In the genomic region with DNA sequence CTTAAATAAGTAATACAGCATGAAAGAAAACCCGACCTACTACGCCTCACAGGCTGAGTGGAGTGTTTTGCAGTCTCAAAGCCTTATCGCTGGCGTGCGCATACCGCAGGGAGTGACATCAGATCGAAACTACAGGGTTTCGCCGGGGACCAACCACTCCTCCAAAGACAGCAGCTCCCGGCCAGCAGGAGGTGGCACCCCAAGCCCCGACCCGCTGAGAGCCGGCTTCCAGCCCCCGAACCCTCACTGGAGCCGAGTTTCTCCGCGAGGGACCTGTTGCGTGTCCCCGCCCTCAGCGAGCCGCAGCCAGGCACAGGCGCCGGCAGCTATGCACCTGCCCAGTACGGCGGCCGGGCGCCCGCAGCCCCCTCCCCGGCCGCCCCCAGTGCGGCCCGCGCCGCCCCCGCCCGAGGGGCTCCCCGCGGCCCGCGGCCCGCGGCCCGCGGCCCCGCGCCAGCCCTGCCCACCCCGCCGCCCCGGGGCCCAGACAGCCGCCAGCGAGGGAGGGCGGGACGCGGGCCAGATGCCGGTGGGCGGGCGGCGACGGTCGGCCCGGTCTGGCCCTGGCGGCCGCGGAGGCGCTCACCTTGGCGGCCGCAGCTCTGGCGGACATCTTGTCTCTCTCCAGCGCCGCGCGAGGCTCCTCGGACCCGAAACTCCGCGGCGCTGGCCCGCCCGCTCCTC, we compare ENCODE assay signal across 8 cellular contexts. TPM values are rescaled to one million over a fixed set of nuclear protein-coding genes. Genes with fewer than 3 reads are reported as not detected.
A peak's percentile ranks its signal among the peaks of the same experiment; 100 is the strongest.
DNase-seq lines count a peak whose midpoint lies in the region; ATAC-seq and TF ChIP-seq lines count a peak whose summit lies in the region.

No MANE protein-coding gene starts in this region.

- H3K9me3 Mint-ChIP-seq in CD4-positive, alpha-beta T cell: peaks cover 7% of the 10 kb centered on the region
- peaks cover 3% of the 10 kb centered on the region for H3K9me3 Mint-ChIP-seq in progenitor cell of endocrine pancreas (ENCODE audit: low read depth)

- no peak overlapping the region for H3K27ac ChIP-seq in CD4-positive, alpha-beta T cell (ENCODE audit: low read depth, low read length)
- peak overlapping the region; percentile 98 to 99 for H3K27ac ChIP-seq in ascending aorta
- H3K27ac ChIP-seq in right atrium auricular region: peak overlapping the region; percentile 96 to 98

- peak in 3 of 10 experiments; percentile 9 to 18 (median 11) for DNase-seq in CD4-positive, alpha-beta T cell
- DNase-seq in NCI-H2171 (lab: John Stamatoyannopoulos, UW) (peak; percentile 28), ascending aorta (ENCODE audit: low spot score in 2 of 2) (peak in 1 of 2 donors; percentile 91), right atrium auricular region (ENCODE audit: low spot score) (peak; percentile 84), progenitor cell of endocrine pancreas (ENCODE audit: low spot score, unreplicated experiment) (peak; percentile 86)

- intact Hi-C loops in CD4-positive, alpha-beta T cell (cut with DNase I, micrococcal nuclease): no loop called here
- intact Hi-C loops in ascending aorta (cut with DNase I): loop anchor here (1.0 to 5.0 kb wide), 5 partner anchors 50 to 549 kb away; no protein-coding TSS in a partner anchor

- H3K27ac Mint-ChIP-seq in CD4-positive, alpha-beta T cell: no peak overlapping the region
- peak overlapping the region; percentile 98 for H3K27ac Mint-ChIP-seq in progenitor cell of endocrine pancreas

- H3K4me1 ChIP-seq in ascending aorta (peaks cover 0 to 5% of the 10 kb centered on the region in 2 donors), right atrium auricular region (peaks cover 0 to 44% of the 10 kb centered on the region in 2 donors)

- CTCF ChIA-PET in CD4-positive, alpha-beta T cell (lab: Charles Lee): no interaction called here

- no peaks in the 10 kb centered on the region for H3K36me3 ChIP-seq in ascending aorta
- H3K36me3 ChIP-seq in right atrium auricular region: no peaks in the 10 kb centered on the region

- H3K4me3 ChIP-seq in ascending aorta (peak overlapping the region; percentile 77 to 96), right atrium auricular region (peak overlapping the region; percentile 73)

- H3K4me1 Mint-ChIP-seq in CD4-positive, alpha-beta T cell (ENCODE audit: low read depth): peaks cover 27% of the 10 kb centered on the region
- peaks cover 32% of the 10 kb centered on the region for H3K4me1 Mint-ChIP-seq in progenitor cell of endocrine pancreas (ENCODE audit: low read depth)

- TF ChIP-seq CTCF in CD4-positive, alpha-beta T cell (IDR thresholded peaks at IDR 0.05): no peak
- peak in 1 of 3 experiments; percentile 19 for TF ChIP-seq CTCF in ascending aorta (IDR thresholded peaks at IDR 0.05)
- peak in 1 of 2 donors; percentile 29 for TF ChIP-seq CTCF in right atrium auricular region (IDR thresholded peaks at IDR 0.05)
- TF ChIP-seq CTCF in progenitor cell of endocrine pancreas (IDR thresholded peaks at IDR 0.05; ENCODE audit: unreplicated experiment): peak; percentile 37

- peak overlapping the region; percentile 51 for H3K4me3 Mint-ChIP-seq in CD4-positive, alpha-beta T cell
- H3K4me3 Mint-ChIP-seq in progenitor cell of endocrine pancreas (ENCODE audit: low read depth): peak overlapping the region; percentile 85

- peaks cover 5% of the 10 kb centered on the region for H3K36me3 Mint-ChIP-seq in CD4-positive, alpha-beta T cell (ENCODE audit: low read depth)
- peaks cover 17% of the 10 kb centered on the region for H3K36me3 Mint-ChIP-seq in progenitor cell of endocrine pancreas (ENCODE audit: insufficient read depth)

- peaks cover 72% of the 10 kb centered on the region for H3K27me3 Mint-ChIP-seq in CD4-positive, alpha-beta T cell
- no peaks in the 10 kb centered on the region for H3K27me3 Mint-ChIP-seq in progenitor cell of endocrine pancreas

- ATAC-seq in CD4-positive, alpha-beta T cell (ENCODE audit: poor library complexity): peak; percentile 51
- ATAC-seq in GM21723 (IDR thresholded peaks at IDR 0.05; ENCODE audit: unreplicated experiment): peak; percentile 78
- no peak for ATAC-seq in HG02870 (IDR thresholded peaks at IDR 0.05; ENCODE audit: unreplicated experiment)
- no peak for ATAC-seq in GM21526 (IDR thresholded peaks at IDR 0.05; ENCODE audit: low FRiP score, unreplicated experiment)

- POLR2A ChIA-PET in CD4-positive, alpha-beta T cell (lab: Charles Lee): no interaction called here

- H3K27me3 ChIP-seq in CD4-positive, alpha-beta T cell (ENCODE audit: control insufficient read depth, insufficient read depth, low read length): peaks cover 60% of the 10 kb centered on the region
- H3K27me3 ChIP-seq in ascending aorta (no peaks in the 10 kb centered on the region), right atrium auricular region (no peaks in the 10 kb centered on the region)

- peaks cover 29% of the 10 kb centered on the region for H3K9me3 ChIP-seq in CD4-positive, alpha-beta T cell (ENCODE audit: control insufficient read depth, low read length)
- no peaks in the 10 kb centered on the region for H3K9me3 ChIP-seq in ascending aorta
- no peaks in the 10 kb centered on the region for H3K9me3 ChIP-seq in right atrium auricular region

RNA-seq across cellular contexts. Expression of a gene that starts 0.7 kb away (rescaled TPM):
- total RNA-seq in CD4-positive, alpha-beta T cell: not detected
- total RNA-seq in ascending aorta (90.0 TPM), right atrium auricular region (100 to 1,000 TPM in 1 of 2 donors, 10 to 100 TPM in 1; 86.9 to 110 TPM), progenitor cell of endocrine pancreas (167 and 172 TPM in 2 replicates)

Comparison
In these comparisons a context has a peak if more than half of its experiments do, and no peak if none do; other contexts are left out.
1. ATAC-seq: peak in CD4-positive, alpha-beta T cell (single experiment) and GM21723 (single experiment); none in HG02870 (single experiment) and GM21526 (single experiment).
2. RNA of a gene that starts 0.7 kb away (total RNA-seq): 167 to 172 TPM in progenitor cell of endocrine pancreas, 86.9 to 110 TPM in right atrium auricular region and 90.0 TPM in ascending aorta (single experiment); not detected in CD4-positive, alpha-beta T cell; every median in the first group is over 10 times any median in the second.